8 cellular contexts compared by ENCODE assay signal in genomic region chr14:80987235-80988032, GRCh38.
DNase-seq lines count a peak whose midpoint lies in the region; ATAC-seq, FAIRE-seq and TF ChIP-seq lines count a peak whose summit lies in the region.

No MANE protein-coding gene starts in this region.

- in situ Hi-C loops in GM13976 (cut with MboI; ENCODE audit: low sequenced_read_pairs, unreplicated experiment): loop anchor here (5.0 to 25.0 kb wide), 2 partner anchors 35 to 475 kb away; no protein-coding TSS in a partner anchor

- DNase-seq in GM13976 (ENCODE audit: low spot score) (peak; percentile 70), NCI-H226 (peak; percentile 49), ecto neural progenitor cell (ENCODE audit: low spot score) (peak; percentile 56), medulla oblongata (ENCODE audit: extremely low spot score) (peak; percentile 85)
- peak; percentile 60 for DNase-seq in activated CD4-positive, alpha-beta T cell treated with anti-CD3 and anti-CD28 coated beads, Interleukin-2, amount 50 U/mL, for 1 hour
- DNase-seq in stimulated activated CD8-positive, alpha-beta memory T cell treated with anti-CD3 and anti-CD28 coated beads, Interleukin-4, amount 100 ng/mL, for 24 hours (ENCODE audit: low read depth): peak; percentile 38

- TF ChIP-seq CTCF in GM13976 (IDR thresholded peaks at IDR 0.05; ENCODE audit: borderline replicate concordance, control extremely low read depth, extremely low read depth, insufficient read depth, missing control alignments): peak; percentile 77

- ATAC-seq in HG03139 (IDR thresholded peaks at IDR 0.05; ENCODE audit: unreplicated experiment): peak; percentile 57

- peak; percentile 55 for FAIRE-seq in A204.1 (lab: Jason Lieb, UNC)

Comparison
In these comparisons a context has a peak if more than half of its experiments do, and no peak if none do; other contexts are left out.
1. Peak in every context shown above with its lines: DNase-seq and ATAC-seq.